25 cellular contexts compared by ENCODE assay signal in the genomic region with DNA sequence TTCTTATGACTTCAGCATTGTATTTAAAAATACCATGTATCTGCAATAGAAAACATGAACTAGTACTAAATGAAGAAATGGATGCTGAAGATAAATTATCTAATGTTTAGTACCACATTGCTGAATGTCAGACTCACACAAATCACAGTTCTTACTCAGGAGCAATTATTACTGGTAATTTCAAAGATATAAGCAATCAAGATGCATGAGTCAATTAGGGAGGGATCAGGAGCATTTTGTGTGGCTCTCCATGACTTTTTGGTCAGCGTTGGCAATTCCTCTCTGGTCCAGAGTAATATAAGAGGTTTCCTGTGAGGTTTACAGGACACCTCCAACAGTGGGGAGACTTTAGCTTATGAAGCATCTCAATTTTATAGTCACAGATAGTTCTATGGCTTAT.
DNase-seq lines count a peak whose midpoint lies in the region; ATAC-seq and TF ChIP-seq lines count a peak whose summit lies in the region.
"Had no signal": no experiment of that assay in that cellular context is flagged by ENCODE, and none has a peak within 500 bp of the region (broad histone marks: within the 10 kb centered on the region; RNA-seq: fewer than 3 reads in every experiment).

No MANE protein-coding gene starts in this region.

- no peak overlapping the region for H3K4me3 ChIP-seq in smooth muscle cell
- H3K4me3 ChIP-seq: BLaER1, GM12878 had no signal

- DNase-seq in A172 (ENCODE audit: low spot score) (peak; percentile 32), amniotic epithelial cell (ENCODE audit: low read depth) (peak; percentile 53), mesothelial cell of epicardium (ENCODE audit: low spot score in 2 of 2, unreplicated experiment in 2 of 2) (no peak), smooth muscle cell (lab: John Stamatoyannopoulos, UW; ENCODE audit: unreplicated experiment) (no peak), iPS-NIHi11 (ENCODE audit: low spot score) (no peak)
- no peak for DNase-seq in activated T-helper 1 cell treated with anti-CD3 and anti-CD28 coated beads, Interleukin-12 subunit alpha, Interleukin-12 subunit beta, Interleukin-2, Interleukin-4 antibody, amounts not matched to agents 30 ng/mL and 10 ng/mL and 1 ng/mL, durations not matched to agents 14 hours and 24 hours and 36 hours (ENCODE audit: low spot score)
- no peak for DNase-seq in activated CD8-positive, alpha-beta T cell treated with anti-CD3 and anti-CD28 coated beads, Interleukin-2, amount 10 ng/mL, durations not matched to agents 7 days and 5 days
- DNase-seq: ACHN; BE2C; C1 segment of cervical spinal cord; CD4-positive, alpha-beta memory T cell; CD4-positive, CD25-positive, alpha-beta regulatory T cell; CD8-positive, alpha-beta memory T cell; COR-L47; DMS 273 treated with DMSO at 0.1 percent for 48 hours; DMS153; DMS53; DMS79; DND-41; GDM1 had no signal

- no peaks in the 10 kb centered on the region for H3K9me3 ChIP-seq in smooth muscle cell (replicated peaks; ENCODE audit: low read depth)
- H3K9me3 ChIP-seq: BE2C, BLaER1 had no signal

- peak overlapping the region; percentile 60 for H3K27ac Mint-ChIP-seq in mesothelial cell of epicardium
- no peak overlapping the region for H3K27ac Mint-ChIP-seq in activated T-helper 1 cell treated with anti-CD3 and anti-CD28 coated beads, Interleukin-12 subunit alpha, Interleukin-12 subunit beta, Interleukin-2, Interleukin-4 antibody, amounts not matched to agents 30 ng/mL and 10 ng/mL and 1 ng/mL, durations not matched to agents 14 hours and 24 hours and 36 hours
- H3K27ac Mint-ChIP-seq in activated CD8-positive, alpha-beta T cell treated with anti-CD3 and anti-CD28 coated beads, Interleukin-2, amount 10 ng/mL, durations not matched to agents 7 days and 5 days: no peak overlapping the region
- H3K27ac Mint-ChIP-seq: CD14-positive monocyte; CD4-positive, alpha-beta memory T cell; CD4-positive, CD25-positive, alpha-beta regulatory T cell; CD8-positive, alpha-beta memory T cell had no signal

- intact Hi-C loops in activated T-helper 1 cell treated with anti-CD3 and anti-CD28 coated beads, Interleukin-12 subunit alpha, Interleukin-12 subunit beta, Interleukin-2, Interleukin-4 antibody, amounts not matched to agents 30 ng/mL and 10 ng/mL and 1 ng/mL, durations not matched to agents 14 hours and 24 hours and 36 hours (cut with micrococcal nuclease): no loop called here

- peaks cover 23% of the 10 kb centered on the region for H3K27me3 Mint-ChIP-seq in mesothelial cell of epicardium (ENCODE audit: low read depth)
- H3K27me3 Mint-ChIP-seq in activated T-helper 1 cell treated with anti-CD3 and anti-CD28 coated beads, Interleukin-12 subunit alpha, Interleukin-12 subunit beta, Interleukin-2, Interleukin-4 antibody, amounts not matched to agents 30 ng/mL and 10 ng/mL and 1 ng/mL, durations not matched to agents 14 hours and 24 hours and 36 hours (ENCODE audit: insufficient read depth): no peaks in the 10 kb centered on the region
- H3K27me3 Mint-ChIP-seq in activated CD8-positive, alpha-beta T cell treated with anti-CD3 and anti-CD28 coated beads, Interleukin-2, amount 10 ng/mL, durations not matched to agents 7 days and 5 days (ENCODE audit: low read depth): no peaks in the 10 kb centered on the region
- H3K27me3 Mint-ChIP-seq: CD4-positive, alpha-beta memory T cell; CD4-positive, CD25-positive, alpha-beta regulatory T cell; CD8-positive, alpha-beta memory T cell had no signal

- H4K20me1 ChIP-seq in smooth muscle cell (ENCODE audit: low read depth): no peaks in the 10 kb centered on the region
- H4K20me1 ChIP-seq: BLaER1 had no signal

- no peak for ATAC-seq in HG02610 (IDR thresholded peaks at IDR 0.05; ENCODE audit: unreplicated experiment)
- no peak for ATAC-seq in activated CD8-positive, alpha-beta T cell treated with anti-CD3 and anti-CD28 coated beads, Interleukin-2, amount 10 ng/mL, durations not matched to agents 7 days and 5 days
- ATAC-seq: GM12878 had no signal

- POLR2A ChIA-PET in activated CD8-positive, alpha-beta T cell treated with anti-CD3 and anti-CD28 coated beads, Interleukin-2, amount 10 ng/mL, durations not matched to agents 7 days and 5 days (lab: Charles Lee): interaction anchor here (0.6 kb wide), 1 partner anchor 353 kb away, joined by 3 read pairs; no protein-coding TSS in a partner anchor

- WGBS in smooth muscle cell (ENCODE audit: low lambda C conversion rate): 70% methylated on average over 1 of the region's 1 CpG

- CTCF ChIA-PET in activated CD8-positive, alpha-beta T cell treated with anti-CD3 and anti-CD28 coated beads, Interleukin-2, amount 10 ng/mL, durations not matched to agents 7 days and 5 days (lab: Charles Lee): no interaction called here

- no peak overlapping the region for H3K4me3 Mint-ChIP-seq in mesothelial cell of epicardium
- H3K4me3 Mint-ChIP-seq in activated T-helper 1 cell treated with anti-CD3 and anti-CD28 coated beads, Interleukin-12 subunit alpha, Interleukin-12 subunit beta, Interleukin-2, Interleukin-4 antibody, amounts not matched to agents 30 ng/mL and 10 ng/mL and 1 ng/mL, durations not matched to agents 14 hours and 24 hours and 36 hours: no peak overlapping the region
- no peak overlapping the region for H3K4me3 Mint-ChIP-seq in activated CD8-positive, alpha-beta T cell treated with anti-CD3 and anti-CD28 coated beads, Interleukin-2, amount 10 ng/mL, durations not matched to agents 7 days and 5 days
- H3K4me3 Mint-ChIP-seq: CD14-positive monocyte; CD4-positive, alpha-beta memory T cell; CD4-positive, CD25-positive, alpha-beta regulatory T cell; CD8-positive, alpha-beta memory T cell had no signal

- no peaks in the 10 kb centered on the region for H3K79me2 ChIP-seq in smooth muscle cell (ENCODE audit: low read depth)

- H3K9me3 Mint-ChIP-seq in mesothelial cell of epicardium: peaks cover 9% of the 10 kb centered on the region
- peaks cover 9% of the 10 kb centered on the region for H3K9me3 Mint-ChIP-seq in activated T-helper 1 cell treated with anti-CD3 and anti-CD28 coated beads, Interleukin-12 subunit alpha, Interleukin-12 subunit beta, Interleukin-2, Interleukin-4 antibody, amounts not matched to agents 30 ng/mL and 10 ng/mL and 1 ng/mL, durations not matched to agents 14 hours and 24 hours and 36 hours
- H3K9me3 Mint-ChIP-seq in activated CD8-positive, alpha-beta T cell treated with anti-CD3 and anti-CD28 coated beads, Interleukin-2, amount 10 ng/mL, durations not matched to agents 7 days and 5 days (ENCODE audit: insufficient read depth): no peaks in the 10 kb centered on the region

- H3K27me3 ChIP-seq in smooth muscle cell (ENCODE audit: low read depth): no peaks in the 10 kb centered on the region
- H3K27me3 ChIP-seq: BE2C, BLaER1 had no signal

- H3K27ac ChIP-seq in smooth muscle cell (ENCODE audit: low read depth): no peak overlapping the region
- H3K27ac ChIP-seq: 22Rv1, BLaER1 had no signal

- no peak overlapping the region for H3K9ac ChIP-seq in smooth muscle cell (ENCODE audit: low read depth)
- H3K9ac ChIP-seq: BLaER1 had no signal

- H3K4me1 ChIP-seq in smooth muscle cell (ENCODE audit: low read depth): no peaks in the 10 kb centered on the region
- H3K4me1 ChIP-seq: BE2C, BLaER1 had no signal

- no peak for TF ChIP-seq CTCF in mesothelial cell of epicardium (IDR thresholded peaks at IDR 0.05; ENCODE audit: unreplicated experiment)
- TF ChIP-seq CTCF in smooth muscle cell (IDR thresholded peaks at IDR 0.05; ENCODE audit: borderline replicate concordance, insufficient read depth, poor library complexity, severe bottlenecking): no peak

- no peaks in the 10 kb centered on the region for H3K36me3 ChIP-seq in smooth muscle cell (ENCODE audit: low read depth)
- H3K36me3 ChIP-seq: BE2C, BLaER1 had no signal

- H3K36me3 Mint-ChIP-seq in mesothelial cell of epicardium: peaks cover 2% of the 10 kb centered on the region
- no peaks in the 10 kb centered on the region for H3K36me3 Mint-ChIP-seq in activated T-helper 1 cell treated with anti-CD3 and anti-CD28 coated beads, Interleukin-12 subunit alpha, Interleukin-12 subunit beta, Interleukin-2, Interleukin-4 antibody, amounts not matched to agents 30 ng/mL and 10 ng/mL and 1 ng/mL, durations not matched to agents 14 hours and 24 hours and 36 hours (ENCODE audit: low read depth)
- H3K36me3 Mint-ChIP-seq in activated CD8-positive, alpha-beta T cell treated with anti-CD3 and anti-CD28 coated beads, Interleukin-2, amount 10 ng/mL, durations not matched to agents 7 days and 5 days (ENCODE audit: low read depth): no peaks in the 10 kb centered on the region
- H3K36me3 Mint-ChIP-seq: CD14-positive monocyte; CD4-positive, alpha-beta memory T cell; CD4-positive, CD25-positive, alpha-beta regulatory T cell; CD8-positive, alpha-beta memory T cell had no signal

- peaks cover 38% of the 10 kb centered on the region for H3K4me1 Mint-ChIP-seq in mesothelial cell of epicardium
- no peaks in the 10 kb centered on the region for H3K4me1 Mint-ChIP-seq in activated T-helper 1 cell treated with anti-CD3 and anti-CD28 coated beads, Interleukin-12 subunit alpha, Interleukin-12 subunit beta, Interleukin-2, Interleukin-4 antibody, amounts not matched to agents 30 ng/mL and 10 ng/mL and 1 ng/mL, durations not matched to agents 14 hours and 24 hours and 36 hours (ENCODE audit: low read depth)
- no peaks in the 10 kb centered on the region for H3K4me1 Mint-ChIP-seq in activated CD8-positive, alpha-beta T cell treated with anti-CD3 and anti-CD28 coated beads, Interleukin-2, amount 10 ng/mL, durations not matched to agents 7 days and 5 days (ENCODE audit: low read depth)
- H3K4me1 Mint-ChIP-seq: CD14-positive monocyte; CD4-positive, alpha-beta memory T cell; CD4-positive, CD25-positive, alpha-beta regulatory T cell; CD8-positive, alpha-beta memory T cell had no signal

- no peak overlapping the region for H2AFZ ChIP-seq in smooth muscle cell (ENCODE audit: low read depth)

- H3K4me2 ChIP-seq in smooth muscle cell: peak overlapping the region; percentile 18
- H3K4me2 ChIP-seq: BLaER1 had no signal

- no peaks in the 10 kb centered on the region for H3F3A ChIP-seq in smooth muscle cell (ENCODE audit: low read depth)

Comparison
In these comparisons a context has a peak if more than half of its experiments do, and no peak if none do; other contexts are left out.
1. DNase-seq: peak in A172 (single experiment) and amniotic epithelial cell (single experiment); none in mesothelial cell of epicardium (0 of 2), smooth muscle cell (single experiment), activated T-helper 1 cell treated with anti-CD3 and anti-CD28 coated beads, Interleukin-12 subunit alpha, Interleukin-12 subunit beta, Interleukin-2, Interleukin-4 antibody, amounts not matched to agents 30 ng/mL and 10 ng/mL and 1 ng/mL, durations not matched to agents 14 hours and 24 hours and 36 hours (single experiment), iPS-NIHi11 (single experiment) and activated CD8-positive, alpha-beta T cell treated with anti-CD3 and anti-CD28 coated beads, Interleukin-2, amount 10 ng/mL, durations not matched to agents 7 days and 5 days (single experiment).